In the genomic region with DNA sequence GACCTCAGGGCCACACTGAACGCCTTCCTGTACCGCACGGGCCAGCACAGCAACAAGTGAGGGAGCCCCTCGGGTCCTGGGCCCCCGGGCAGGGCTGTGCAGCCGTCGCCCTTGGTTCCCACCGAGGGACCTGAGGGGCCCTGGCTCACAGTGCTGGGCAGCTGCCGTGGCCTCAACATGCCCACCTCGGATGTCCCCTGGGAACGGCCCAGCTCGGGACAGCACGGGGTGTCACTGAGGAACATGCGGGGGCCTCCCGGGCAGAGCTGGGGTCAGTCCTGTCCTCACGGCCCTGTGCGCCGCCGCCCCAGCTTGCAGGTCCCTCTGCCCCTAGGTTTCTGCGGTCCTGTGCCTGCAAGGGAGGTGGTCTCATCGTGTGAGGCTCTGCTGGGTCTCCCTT, we compare ENCODE assay signal across 1 cellular context. TPM values are rescaled to one million over a fixed set of nuclear protein-coding genes. Genes with fewer than 3 reads are reported as not detected.
"Had no signal": no experiment of that assay in that cellular context is flagged by ENCODE, and none has a peak within 500 bp of the region (broad histone marks: within the 10 kb centered on the region; RNA-seq: fewer than 3 reads in every experiment).

No MANE protein-coding gene starts in this region.

RNA-seq across cellular contexts. Expression of a gene that starts 13.9 kb away (rescaled TPM):
- polyA plus RNA-seq: naive thymus-derived CD8-positive, alpha-beta T cell had no signal
